In the genomic region with DNA sequence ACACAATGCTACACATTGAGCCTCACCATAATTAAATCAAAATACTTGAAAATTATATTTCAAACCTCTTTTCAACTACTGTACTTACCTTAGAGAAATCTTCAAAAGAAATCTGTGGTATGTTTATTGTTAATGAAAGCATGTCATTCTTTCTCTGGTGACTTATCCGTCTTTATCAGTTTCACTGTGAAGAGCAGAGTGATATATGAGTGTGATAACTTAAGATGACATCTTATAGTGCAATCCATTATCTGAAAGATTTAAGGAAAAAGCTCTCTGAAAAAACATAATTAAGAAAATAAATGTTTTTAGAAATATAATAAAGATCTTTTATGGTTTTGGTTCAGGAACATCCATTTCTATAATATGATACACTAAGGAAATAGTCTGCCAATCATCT, we compare ENCODE assay signal across 25 cellular contexts.
"Had no signal": no experiment of that assay in that cellular context is flagged by ENCODE, and none has a peak within 500 bp of the region (broad histone marks: within the 10 kb centered on the region; RNA-seq: fewer than 3 reads in every experiment).

No MANE protein-coding gene starts in this region.

- H2AFZ ChIP-seq: hepatocyte had no signal

- H3K4me1 ChIP-seq: colonic mucosa, esophagus muscularis mucosa, esophagus squamous epithelium, foreskin keratinocyte, gastrocnemius medialis, gastroesophageal sphincter, heart left ventricle, heart right ventricle had no signal

- H3K27me3 ChIP-seq: colonic mucosa, dorsolateral prefrontal cortex, esophagus muscularis mucosa, esophagus squamous epithelium, foreskin keratinocyte, gastrocnemius medialis, gastroesophageal sphincter, hepatocyte had no signal

- DNase-seq: colonic mucosa; cortex of kidney; dermis blood vessel endothelial cell; dorsolateral prefrontal cortex; effector CD4-positive, alpha-beta T cell; effector CD8-positive, alpha-beta T cell; effector memory CD4-positive, alpha-beta T cell; effector memory CD8-positive, alpha-beta T cell; endodermal cell; erythroblast; esophagus squamous epithelium; foreskin fibroblast; foreskin keratinocyte; foreskin melanocyte; gastrocnemius medialis; glutamatergic neuron; head of caudate nucleus; heart left ventricle; heart right ventricle had no signal

- H3K36me3 ChIP-seq: colonic mucosa, esophagus muscularis mucosa, esophagus squamous epithelium, gastrocnemius medialis, gastroesophageal sphincter, heart left ventricle, heart right ventricle had no signal

- H3K4me3 ChIP-seq: colonic mucosa, coronary artery, dorsolateral prefrontal cortex, esophagus muscularis mucosa, esophagus squamous epithelium, gastrocnemius medialis, gastroesophageal sphincter, heart left ventricle, heart right ventricle, hepatocyte had no signal

- H3K9me3 ChIP-seq: colonic mucosa, esophagus muscularis mucosa, esophagus squamous epithelium, gastrocnemius medialis, gastroesophageal sphincter, heart left ventricle, heart right ventricle had no signal

- H3K79me2 ChIP-seq: hepatocyte had no signal

- H3K4me2 ChIP-seq: hepatocyte had no signal

- H3K27ac ChIP-seq: colonic mucosa, coronary artery, dorsolateral prefrontal cortex, epithelial cell of prostate, esophagus muscularis mucosa, esophagus squamous epithelium, foreskin keratinocyte, gastrocnemius medialis, gastroesophageal sphincter, heart left ventricle, heart right ventricle, hepatocyte had no signal

- ATAC-seq: effector memory CD8-positive, alpha-beta T cell; esophagus mucosa; foreskin keratinocyte; gastrocnemius medialis; gastroesophageal sphincter; heart left ventricle; heart right ventricle had no signal
